Comparison of ENCODE assay signal across 8 cellular contexts in genomic region chr3:32238816-32239637, GRCh38. TPM values are rescaled to one million over a fixed set of nuclear protein-coding genes. Genes with fewer than 3 reads are reported as not detected.
DNase-seq lines count a peak whose midpoint lies in the region.

No MANE protein-coding gene starts in this region.

- peaks cover 9% of the 10 kb centered on the region for H3K4me1 ChIP-seq in HUES64 (ENCODE audit: insufficient read depth, low read length)

- H3K27ac ChIP-seq in HUES64 (ENCODE audit: low read depth, low read length) = no peak overlapping the region

- peaks cover 42% of the 10 kb centered on the region for H3K27me3 ChIP-seq in HUES64 (ENCODE audit: insufficient read depth, low read length)

- H3K4me3 ChIP-seq in HUES64 (ENCODE audit: low read length) = peak overlapping the region; percentile 70

- H3K9me3 ChIP-seq in HUES64 (ENCODE audit: insufficient read depth, low read depth, low read length) = peaks cover 7% of the 10 kb centered on the region; the same call in 1 of the 2 replicates

- H3K9ac ChIP-seq in HUES64 (ENCODE audit: low read depth, low read length) = peak overlapping the region; percentile 56

- under 1% methylated on average over 55 of the region's 56 CpGs for WGBS in HUES64

- no peaks in the 10 kb centered on the region for H3K36me3 ChIP-seq in HUES64 (ENCODE audit: insufficient read depth, low read length)

- DNase-seq in activated T-cell treated with anti-CD3 and anti-CD28 coated beads for 24 hours (ENCODE audit: low read depth) (peak; percentile 5), T-helper 9 cell (peak; percentile 12), cerebellar cortex (ENCODE audit: low spot score) (peak; percentile 10), kidney tubule cell (ENCODE audit: low spot score) (peak; percentile 44), pons (ENCODE audit: low spot score) (no peak)
- no peak for DNase-seq in activated T-cell treated with anti-CD3 and anti-CD28 coated beads, Interleukin-2, amount 50 U/mL, for 1 hour
- DNase-seq in stimulated activated CD4-positive, alpha-beta T cell treated with anti-CD3 and anti-CD28 coated beads, Interleukin-4, amount 100 ng/mL, for 1 hour = peak; percentile 51

RNA-seq across cellular contexts. Expression of gene CMTM8, which starts 0.5 kb away (rescaled TPM):
- 6.5 TPM for polyA plus RNA-seq in HUES64 (2013, experiment 1 of 2)
- polyA plus RNA-seq in HUES64 (2013, experiment 2 of 2) = 8.4 TPM

Comparison
In these comparisons a context has a peak if more than half of its experiments do, and no peak if none do; other contexts are left out.
1. DNase-seq: peak in activated T-cell treated with anti-CD3 and anti-CD28 coated beads for 24 hours (single experiment), T-helper 9 cell (single experiment), cerebellar cortex (single experiment), kidney tubule cell (single experiment) and stimulated activated CD4-positive, alpha-beta T cell treated with anti-CD3 and anti-CD28 coated beads, Interleukin-4, amount 100 ng/mL, for 1 hour (single experiment); none in activated T-cell treated with anti-CD3 and anti-CD28 coated beads, Interleukin-2, amount 50 U/mL, for 1 hour (single experiment) and pons (single experiment).